15 cellular contexts compared by ENCODE assay signal in genomic region chr1:184153731-184154130, GRCh38.
"Had no signal": no experiment of that assay in that cellular context is flagged by ENCODE, and none has a peak within 500 bp of the region (broad histone marks: within the 10 kb centered on the region; RNA-seq: fewer than 3 reads in every experiment).

No MANE protein-coding gene starts in this region.

- H3K4me1 ChIP-seq: uterus had no signal

- H3K27ac ChIP-seq: brain microvascular endothelial cell had no signal

- ATAC-seq: activated CD4-positive, CD25-positive, alpha-beta regulatory T cell treated with anti-CD3 and anti-CD28 coated beads, Interleukin-2, amount 50 U/mL, for 24 hours; esophagus mucosa; psoas muscle had no signal

- H3K9me3 ChIP-seq: heart right ventricle, left ventricle myocardium inferior, psoas muscle, sigmoid colon, thoracic aorta, uterus had no signal

- H3K36me3 ChIP-seq: brain microvascular endothelial cell, heart right ventricle, left ventricle myocardium inferior, sigmoid colon, thoracic aorta, uterus had no signal

- DNase-seq: activated effector memory CD4-positive, alpha-beta T cell treated with Interleukin-2 at 50 U/mL for 16 hours; brain microvascular endothelial cell; foreskin fibroblast; heart right ventricle; left ventricle myocardium inferior; naive B cell; psoas muscle; sigmoid colon; stimulated activated CD4-positive, alpha-beta T cell treated with anti-CD3 and anti-CD28 coated beads, Interleukin-4, amount 100 ng/mL, for 1 hour; stimulated activated CD8-positive, alpha-beta memory T cell treated with anti-CD3 and anti-CD28 coated beads, Interleukin-4, amount 100 ng/mL, for 48 hours; SW 1271; uterus had no signal

- H3K27me3 ChIP-seq: brain microvascular endothelial cell, heart right ventricle, sigmoid colon, uterus had no signal
